ENCODE assay signal across 9 cellular contexts in the genomic region with DNA sequence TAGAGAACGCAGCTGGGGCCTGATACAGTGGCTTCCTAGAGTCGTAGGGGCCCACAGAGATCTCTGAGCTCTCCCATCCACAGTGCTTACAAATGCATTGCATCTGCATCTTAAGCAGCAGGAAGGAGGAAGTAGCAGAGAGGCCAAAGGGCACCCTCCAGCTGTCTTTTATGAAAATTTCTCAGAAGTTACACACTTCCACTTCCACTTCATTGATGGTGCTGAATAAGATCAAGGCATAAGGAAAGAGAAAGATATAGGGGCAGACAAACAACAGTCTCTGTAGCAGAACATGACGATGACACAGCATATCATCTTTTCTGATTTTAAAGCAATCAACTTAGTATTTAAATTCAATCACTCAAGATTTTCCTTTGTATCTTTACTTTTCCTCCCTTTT. TPM values are rescaled to one million over a fixed set of nuclear protein-coding genes. Genes with fewer than 3 reads are reported as not detected.
DNase-seq lines count a peak whose midpoint lies in the region; ATAC-seq and TF ChIP-seq lines count a peak whose summit lies in the region.
"Had no signal": no experiment of that assay in that cellular context is flagged by ENCODE, and none has a peak within 500 bp of the region (broad histone marks: within the 10 kb centered on the region; RNA-seq: fewer than 3 reads in every experiment).

No MANE protein-coding gene starts in this region.

- no peak overlapping the region for H3K4me3 Mint-ChIP-seq in endothelial cell (ENCODE audit: unreplicated experiment)
- H3K4me3 Mint-ChIP-seq: T-cell had no signal

- H3K36me3 Mint-ChIP-seq in endothelial cell (ENCODE audit: low read depth, unreplicated experiment): no peaks in the 10 kb centered on the region
- H3K36me3 Mint-ChIP-seq: T-cell had no signal

- TF ChIP-seq CTCF in endothelial cell (IDR thresholded peaks at IDR 0.05; ENCODE audit: unreplicated experiment): no peak

- peak overlapping the region; percentile 67 for H3K27ac Mint-ChIP-seq in endothelial cell (ENCODE audit: unreplicated experiment)

- DNase-seq in HT-29 (ENCODE audit: low spot score) (peak; percentile 5), endothelial cell (ENCODE audit: low spot score) (no peak), cerebellum (ENCODE audit: low spot score) (no peak), ACHN (no peak), COLO829 (ENCODE audit: low spot score) (no peak)
- no peak for DNase-seq in activated CD4-positive, CD25-positive, alpha-beta regulatory T cell (lab: John Stamatoyannopoulos, UW)
- DNase-seq: T-cell had no signal

- in situ Hi-C loops in ACHN (cut with HindIII; ENCODE audit: low pct_ligation_motif_present, low pct_unique_long_range_greater_than_20kb, low sequenced_read_pairs): loop anchor here (25.0 kb wide), 1 partner anchor 306 kb away; no protein-coding TSS in a partner anchor

- H3K27me3 Mint-ChIP-seq in endothelial cell (ENCODE audit: unreplicated experiment): no peaks in the 10 kb centered on the region

- H3K4me1 Mint-ChIP-seq in endothelial cell (ENCODE audit: unreplicated experiment): peaks cover 9% of the 10 kb centered on the region

- ATAC-seq in GM18498 (IDR thresholded peaks at IDR 0.05; ENCODE audit: unreplicated experiment) (peak; percentile 76), GM21381 (IDR thresholded peaks at IDR 0.05; ENCODE audit: unreplicated experiment) (peak; percentile 51)

- H3K9me3 Mint-ChIP-seq in endothelial cell (ENCODE audit: unreplicated experiment): no peaks in the 10 kb centered on the region
- H3K9me3 Mint-ChIP-seq: T-cell had no signal

RNA-seq across cellular contexts. Expression of a gene that starts 51.6 kb away (rescaled TPM):
- total RNA-seq in HT-29 (2014; rRNA removed; shearing (Covaris generic)): not detected in 2 replicates
- 1.2 TPM for total RNA-seq in endothelial cell (ENCODE audit: unreplicated experiment)
- total RNA-seq in cerebellum: 12.6 TPM

RNA-seq across cellular contexts. Expression of a gene that starts 53.2 kb away (rescaled TPM):
- 26.0 and 27.2 TPM in 2 replicates for total RNA-seq in HT-29 (2014; rRNA removed; shearing (Covaris generic))
- total RNA-seq in endothelial cell (ENCODE audit: unreplicated experiment) (26.5 TPM), cerebellum (33.7 TPM)
